Comparison of ENCODE assay signal across 1 cellular context in genomic region chr1:47104816-47105215, GRCh38.
TF ChIP-seq lines count a peak whose summit lies in the region.

No MANE protein-coding gene starts in this region.

TF ChIP-seq in WTC11, 78 proteins besides CTCF, POLR2A, EP300 and RAD21 (continued from another document):
- TF ChIP-seq E2F1 (CRISPR knock-in tag; IDR thresholded peaks at IDR 0.05) (no peak), NR1H2 (CRISPR knock-in tag; IDR thresholded peaks at IDR 0.05) (no peak), ZNF512 (CRISPR knock-in tag; IDR thresholded peaks at IDR 0.05; ENCODE audit: borderline replicate concordance) (no peak), ATF2 (CRISPR knock-in tag; IDR thresholded peaks at IDR 0.05; ENCODE audit: borderline replicate concordance, low read depth) (no peak)
